ENCODE assay signal across 8 cellular contexts in the genomic region with DNA sequence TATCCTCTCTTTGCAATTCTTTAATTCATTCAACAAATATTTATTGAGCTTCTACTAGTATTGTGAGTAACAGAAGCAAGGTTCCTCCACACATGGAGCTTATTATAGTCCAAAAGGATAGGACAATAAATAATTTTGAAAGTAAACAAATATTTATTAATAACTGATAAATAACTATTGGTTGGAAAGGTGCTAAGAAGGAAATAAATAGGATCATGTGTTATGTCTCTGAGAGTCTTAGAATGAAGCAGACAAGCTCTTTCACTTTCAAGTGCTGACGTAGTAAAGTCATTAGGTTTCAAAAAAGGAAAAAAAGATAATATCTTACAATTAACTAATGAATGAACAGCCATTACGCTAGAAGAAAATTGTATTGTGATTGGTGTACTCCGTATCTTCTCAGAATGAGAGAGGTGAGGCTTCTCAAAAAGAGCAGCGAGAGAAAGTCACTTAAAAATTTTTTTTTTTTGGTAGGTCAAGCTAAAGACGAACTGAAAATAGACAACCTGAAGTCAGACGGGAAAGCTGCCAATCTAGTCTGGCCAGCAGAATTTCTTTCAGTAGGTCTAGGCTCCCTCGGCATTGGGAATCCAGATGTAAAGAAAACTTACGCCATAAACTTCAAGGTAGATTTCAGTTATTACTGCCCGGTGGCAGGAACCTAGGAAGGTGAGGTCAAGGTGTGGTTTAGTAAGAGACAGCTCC. TPM values are rescaled to one million over a fixed set of nuclear protein-coding genes. Genes with fewer than 3 reads are reported as not detected.
DNase-seq lines count a peak whose midpoint lies in the region; ATAC-seq and TF ChIP-seq lines count a peak whose summit lies in the region.

No MANE protein-coding gene starts in this region.

- TF ChIP-seq POLR2A in NB4 (IDR thresholded peaks at IDR 0.05; ENCODE audit: extremely low read depth, insufficient read length) = no peak

- H3K9me3 ChIP-seq in ectodermal cell (ENCODE audit: control insufficient read depth, low read length) = no peaks in the 10 kb centered on the region
- no peaks in the 10 kb centered on the region for H3K9me3 ChIP-seq in neuron (ENCODE audit: low read length)

- H3K27me3 Mint-ChIP-seq in activated T-cell treated with anti-CD3 and anti-CD28 coated beads, Interleukin-2, amount 50 U/mL, for 72 hours (ENCODE audit: low read depth) = no peaks in the 10 kb centered on the region

- H3K4me1 Mint-ChIP-seq in activated T-cell treated with anti-CD3 and anti-CD28 coated beads, Interleukin-2, amount 50 U/mL, for 72 hours (ENCODE audit: low read depth) = peaks cover 30% of the 10 kb centered on the region

- peaks cover 4% of the 10 kb centered on the region for H3K4me1 ChIP-seq in ectodermal cell (ENCODE audit: control insufficient read depth, insufficient read depth, low read length)
- peaks cover 28% of the 10 kb centered on the region for H3K4me1 ChIP-seq in neuron (ENCODE audit: insufficient read depth, low read length)

- ATAC-seq in activated T-cell treated with anti-CD3 and anti-CD28 coated beads, Interleukin-2, amount 50 U/mL, for 72 hours (replicated peaks in 1 of 2) = no peak

- no peak for DNase-seq in activated T-cell treated with anti-CD3 and anti-CD28 coated beads, Interleukin-2, amount 50 U/mL, for 72 hours
- DNase-seq in activated T-cell treated with anti-CD3 and anti-CD28 coated beads for 4 hours = no peak
- no peak for DNase-seq in NB4 (ENCODE audit: low read depth)
- no peak for DNase-seq in KG1 (lab: John Stamatoyannopoulos, UW)
- no peak for DNase-seq in GM19238 (ENCODE audit: insufficient read length, low spot score)
- no peak for DNase-seq in activated effector memory CD4-positive, alpha-beta T cell treated with anti-CD3 and anti-CD28 coated beads, Interleukin-2, amount 50 U/mL, for 16 hours

- peak overlapping the region; percentile 92 for H3K27ac Mint-ChIP-seq in activated T-cell treated with anti-CD3 and anti-CD28 coated beads, Interleukin-2, amount 50 U/mL, for 72 hours

- H3K27ac ChIP-seq in ectodermal cell (ENCODE audit: insufficient read depth, low read depth, low read length, poor library complexity, severe bottlenecking) = no peak overlapping the region

- TF ChIP-seq CTCF in NB4 (IDR thresholded peaks at IDR 0.05; ENCODE audit: low read depth, low read length) = no peak

- whole genome bisulfite sequencing in ectodermal cell, 2 experiments = 68 to 74% methylated on average over 8 to 9 of the region's 9 CpGs

- no peaks in the 10 kb centered on the region for H3K36me3 ChIP-seq in ectodermal cell (ENCODE audit: control insufficient read depth, insufficient read depth, low read length)
- peaks cover 7% of the 10 kb centered on the region for H3K36me3 ChIP-seq in neuron (ENCODE audit: insufficient read depth, low read length)

- H3K4me3 ChIP-seq in NB4 (ENCODE audit: low read depth, low read length) (peak overlapping the region; percentile 77), ectodermal cell (ENCODE audit: insufficient read depth, low read depth, low read length) (peak overlapping the region; percentile 96), neuron (ENCODE audit: low read length) (peak overlapping the region; percentile 56)

- peak overlapping the region; percentile 90 for H2AFZ ChIP-seq in neuron (ENCODE audit: low read depth, low read length)

- no peaks in the 10 kb centered on the region for H3K9me3 Mint-ChIP-seq in activated T-cell treated with anti-CD3 and anti-CD28 coated beads, Interleukin-2, amount 50 U/mL, for 72 hours

- H3K4me3 Mint-ChIP-seq in activated T-cell treated with anti-CD3 and anti-CD28 coated beads, Interleukin-2, amount 50 U/mL, for 72 hours = peak overlapping the region; percentile 91 to 93

- H3K27me3 ChIP-seq in ectodermal cell (ENCODE audit: control insufficient read depth, insufficient read depth, low read length, poor library complexity, severe bottlenecking) (peaks cover 29% of the 10 kb centered on the region), neuron (ENCODE audit: insufficient read depth, low read length) (no peaks in the 10 kb centered on the region)

- H3K36me3 Mint-ChIP-seq in activated T-cell treated with anti-CD3 and anti-CD28 coated beads, Interleukin-2, amount 50 U/mL, for 72 hours (ENCODE audit: insufficient read depth in 2 of 2) = peaks cover 0 to 11% of the 10 kb centered on the region in 2 donors

RNA-seq across cellular contexts. Expression of a gene that starts 0.6 kb away (rescaled TPM):
- total RNA-seq in activated T-cell treated with anti-CD3 and anti-CD28 coated beads, Interleukin-2, amount 50 U/mL, for 72 hours = 10 to 100 TPM; 20.2 to 27.3 TPM
- 8.2 TPM for polyA plus RNA-seq in ectodermal cell (2013, experiment 1 of 4)
- 8.8 TPM for polyA plus RNA-seq in ectodermal cell (2013, experiment 2 of 4)
- 6.6 TPM for polyA plus RNA-seq in ectodermal cell (2013, experiment 3 of 4)
- 8.6 TPM for polyA plus RNA-seq in ectodermal cell (2013, experiment 4 of 4)

RNA-seq across cellular contexts. Expression of a gene that starts 47.7 kb away (rescaled TPM):
- total RNA-seq in activated T-cell treated with anti-CD3 and anti-CD28 coated beads, Interleukin-2, amount 50 U/mL, for 72 hours = under 1 TPM in 1 of 2 donors, not detected in 1; 0.22 TPM
- 0.83 TPM for polyA plus RNA-seq in ectodermal cell (2013, experiment 1 of 4)
- 0.43 TPM for polyA plus RNA-seq in ectodermal cell (2013, experiment 2 of 4)
- 0.37 TPM for polyA plus RNA-seq in ectodermal cell (2013, experiment 3 of 4)
- polyA plus RNA-seq in ectodermal cell (2013, experiment 4 of 4) = 0.45 TPM
